Comparison of ENCODE assay signal across 15 cellular contexts in genomic region chr14:64931123-64931522, GRCh38. TPM values are rescaled to one million over a fixed set of nuclear protein-coding genes. Genes with fewer than 3 reads are reported as not detected.
"Had no signal": no experiment of that assay in that cellular context is flagged by ENCODE, and none has a peak within 500 bp of the region (broad histone marks: within the 10 kb centered on the region; RNA-seq: fewer than 3 reads in every experiment).

No MANE protein-coding gene starts in this region.

- DNase-seq: activated CD4-positive, alpha-beta T cell treated with anti-CD3 and anti-CD28 coated beads, Interleukin-2, amount 50 U/mL, for 48 hours; activated CD4-positive, CD25-positive, alpha-beta regulatory T cell; activated naive CD4-positive, alpha-beta T cell treated with Interleukin-2 at 50 U/mL for 16 hours; esophagus squamous epithelium; foreskin fibroblast; head of caudate nucleus; left ventricle myocardium superior; ovary; SHP77 treated with DMSO at 0.1 percent for 48 hours; small intestine had no signal

- H3K9me3 ChIP-seq: esophagus squamous epithelium, ovary, tibial nerve had no signal

- H3K36me3 ChIP-seq: ovary had no signal

- H3K9me3 Mint-ChIP-seq: neural crest cell; T-helper 1 cell treated with Interleukin-12 subunit alpha and Interleukin-12 subunit beta and Interleukin-4 antibody, amounts not matched to agents 30 μg/mL and 1 μg/mL, for 36 hours had no signal

- H3K4me3 Mint-ChIP-seq: neural crest cell; T-helper 1 cell treated with Interleukin-12 subunit alpha and Interleukin-12 subunit beta and Interleukin-4 antibody, amounts not matched to agents 30 μg/mL and 1 μg/mL, for 36 hours had no signal

- H3K27ac ChIP-seq: ovary, tibial nerve had no signal

- H3K4me3 ChIP-seq: esophagus squamous epithelium, ovary, tibial nerve had no signal

- H3K27me3 ChIP-seq: esophagus squamous epithelium, ovary, tibial nerve had no signal

RNA-seq across cellular contexts. Expression of gene GPX2, which starts 11.4 kb away (rescaled TPM):
- total RNA-seq: chondrocyte, left ventricle myocardium superior, mesenteric fat pad, neural crest cell, tibial nerve had no signal
- polyA plus RNA-seq: ovary had no signal
